In genomic region chr20:12511499-12511898, GRCh38 we compare ENCODE assay signal across 8 cellular contexts.
"Had no signal": no experiment of that assay in that cellular context is flagged by ENCODE, and none has a peak within 500 bp of the region (broad histone marks: within the 10 kb centered on the region; RNA-seq: fewer than 3 reads in every experiment).

No MANE protein-coding gene starts in this region.

- H3K4me3 ChIP-seq: GM12878 had no signal

- FAIRE-seq: G401.6, GM12878, GM12891, GM12892, GM18507, GM19239 had no signal

- DNase-seq: GDM1, GF-D8 had no signal

- ATAC-seq: GM12878 had no signal
